8 cellular contexts compared by ENCODE assay signal in the genomic region with DNA sequence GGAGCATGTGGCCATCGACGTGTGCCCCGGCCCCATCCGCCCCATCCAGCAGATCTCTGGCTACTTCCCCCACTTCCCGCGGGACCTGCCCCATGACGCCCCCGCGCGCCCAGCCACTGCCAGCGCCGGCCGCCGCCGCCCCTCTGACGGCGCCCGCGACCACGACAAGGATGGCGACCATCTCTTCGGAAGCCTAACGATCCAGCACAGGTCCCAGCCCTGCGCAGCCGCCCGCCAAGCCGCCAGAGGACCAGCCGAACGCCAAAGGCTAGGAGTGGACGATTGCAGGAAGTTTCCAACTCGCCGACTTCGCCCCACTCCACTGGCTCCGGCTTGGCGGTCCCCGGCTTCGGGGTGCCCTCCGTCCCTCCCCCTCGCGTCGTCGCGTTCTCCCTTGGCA. TPM values are rescaled to one million over a fixed set of nuclear protein-coding genes. Genes with fewer than 3 reads are reported as not detected.
DNase-seq lines count a peak whose midpoint lies in the region; ATAC-seq, FAIRE-seq and TF ChIP-seq lines count a peak whose summit lies in the region.
"Not testable (repeated sequence)": the region's sequence is repeated elsewhere in the genome, so short reads cannot be mapped to it uniquely, and the experiment has no call there.

No MANE protein-coding gene starts in this region.

- H3K36me3 Mint-ChIP-seq in activated CD8-positive, alpha-beta T cell treated with anti-CD3 and anti-CD28 coated beads for 36 hours (ENCODE audit: low read depth) = not testable (repeated sequence)

- not testable (repeated sequence) for H3K9me2 ChIP-seq in PC-3 (replicated peaks; ENCODE audit: low read length)

- H3K4me1 Mint-ChIP-seq in activated CD8-positive, alpha-beta T cell treated with anti-CD3 and anti-CD28 coated beads for 36 hours (ENCODE audit: low read depth) = not testable (repeated sequence)

- not testable (repeated sequence) for FAIRE-seq in A549 (lab: Jason Lieb, UNC); K562 (lab: Jason Lieb, UNC); pancreas (lab: Jason Lieb, UNC)
- FAIRE-seq in urothelium cell line (lab: Jason Lieb, UNC) = peak; percentile 94

- not testable (repeated sequence) for H3K79me2 ChIP-seq in PC-3 (ENCODE audit: low read length); K562 (ENCODE audit: control insufficient read depth, insufficient read depth, low read length)

- not testable (repeated sequence) for BruUV-seq in PC-3 (replicated peaks; lab: Mats Ljungman, UMichigan); K562 (replicated peaks; lab: Mats Ljungman, UMichigan)

- not testable (repeated sequence) for H3K4me2 ChIP-seq in A549; PC-3 (ENCODE audit: low read length); K562 (ENCODE audit: insufficient read depth, low read length)

- in situ Hi-C loops in K562 (cut with MboI) = not testable (repeated sequence)

- not testable (repeated sequence) for TF ChIP-seq RAD21 in A549 (conservative IDR thresholded peaks at IDR 0.05 in 1 of 2, IDR thresholded peaks at IDR 0.05 in 1 of 2); K562 (CRISPR knock-in tag; conservative IDR thresholded peaks at IDR 0.05 in 1 of 2, IDR thresholded peaks at IDR 0.05 in 1 of 2)

- intact Hi-C loops in PC-3 (cut with micrococcal nuclease); activated CD8-positive, alpha-beta T cell treated with anti-CD3 and anti-CD28 coated beads for 36 hours (cut with micrococcal nuclease); K562 (cut with micrococcal nuclease); heart left ventricle (cut with DNase I); right lobe of liver (cut with DNase I); pancreas (cut with DNase I): not testable (repeated sequence)

- no CpG with 5 or more reads among the region's 43 CpGs for WGBS in A549 (ENCODE audit: missing lambda C conversion rate)
- no CpG with 5 or more reads among the region's 43 CpGs for WGBS in K562 (ENCODE audit: insufficient coverage, low coverage, missing lambda C conversion rate)
- WGBS in heart left ventricle, 4 donors = no CpG with 5 or more reads among the region's 43 CpGs
- WGBS in right lobe of liver (ENCODE audit: insufficient coverage, low coverage, low lambda C conversion rate, missing lambda C conversion rate) = no CpG with 5 or more reads among the region's 43 CpGs
- WGBS in pancreas, 2 donors = no CpG with 5 or more reads among the region's 43 CpGs

- not testable (repeated sequence) for H3K27me3 ChIP-seq in PC-3 (ENCODE audit: low read length); K562 (ENCODE audit: control insufficient read depth in 2 of 2, insufficient read depth in 2 of 2, low read length in 2 of 2); heart left ventricle; right lobe of liver; pancreas

- not testable (repeated sequence) for H3K4me3 ChIP-seq in A549; PC-3 (ENCODE audit: low read length); K562; heart left ventricle; right lobe of liver; pancreas

- not testable (repeated sequence) for H3K9me3 ChIP-seq in A549; PC-3 (ENCODE audit: low read length); K562 (replicated peaks; ENCODE audit: control insufficient read depth, insufficient read depth, low read depth, low read length); heart left ventricle; right lobe of liver; pancreas

- not testable (repeated sequence) for H3K4me1 ChIP-seq in A549; PC-3 (ENCODE audit: insufficient read depth, low read length); K562 (replicated peaks in 1 of 2; ENCODE audit: control insufficient read depth in 2 of 2, insufficient read depth in 2 of 2, low read length in 2 of 2); heart left ventricle; right lobe of liver; pancreas

- H3K27me3 Mint-ChIP-seq in activated CD8-positive, alpha-beta T cell treated with anti-CD3 and anti-CD28 coated beads for 36 hours = not testable (repeated sequence)

- not testable (repeated sequence) for TF ChIP-seq CTCF in A549 (IDR thresholded peaks at IDR 0.05); PC-3 (conservative IDR thresholded peaks at IDR 0.05; ENCODE audit: low read depth, low read length); activated CD8-positive, alpha-beta T cell treated with anti-CD3 and anti-CD28 coated beads for 36 hours (IDR thresholded peaks at IDR 0.05); K562 (IDR thresholded peaks at IDR 0.05 in 2 of 3, conservative IDR thresholded peaks at IDR 0.05 in 1 of 3; ENCODE audit: insufficient read depth in 2 of 3, low read depth in 1 of 3, low read length in 3 of 3); heart left ventricle (IDR thresholded peaks at IDR 0.05); right lobe of liver (IDR thresholded peaks at IDR 0.05); pancreas (IDR thresholded peaks at IDR 0.05)

- H3F3A ChIP-seq in PC-3 (ENCODE audit: low read length, unreplicated experiment) = not testable (repeated sequence)

- DNase-seq in A549 (ENCODE audit: low read depth in 1 of 2, low spot score in 1 of 2); PC-3; activated CD8-positive, alpha-beta T cell treated with anti-CD3 and anti-CD28 coated beads for 36 hours; K562 (ENCODE audit: extremely low read depth in 1 of 4, low spot score in 3 of 4); heart left ventricle; right lobe of liver; pancreas; urothelium cell line (ENCODE audit: low spot score): not testable (repeated sequence)

- H3K27ac ChIP-seq in A549; PC-3 (ENCODE audit: low read length); K562 (ENCODE audit: extremely low read depth, low read depth, low read length); heart left ventricle; right lobe of liver; pancreas: not testable (repeated sequence)

- not testable (repeated sequence) for H3K27ac Mint-ChIP-seq in activated CD8-positive, alpha-beta T cell treated with anti-CD3 and anti-CD28 coated beads for 36 hours

- peak; percentile 42 to 66 for ATAC-seq in A549
- ATAC-seq in PC-3 = peak; percentile 42
- ATAC-seq in activated CD8-positive, alpha-beta T cell treated with anti-CD3 and anti-CD28 coated beads for 36 hours = peak; percentile 50
- ATAC-seq in K562 = peak; percentile 60
- ATAC-seq in heart left ventricle = peak in 3 of 4 donors; percentile 14 to 50 (median 23)
- ATAC-seq in right lobe of liver = peak; percentile 29 to 59 (median 55)
- peak; percentile 64 to 72 (median 66) for ATAC-seq in pancreas

- not testable (repeated sequence) for H3K36me3 ChIP-seq in PC-3 (ENCODE audit: low read depth, low read length); K562 (ENCODE audit: control insufficient read depth, insufficient read depth, low read length); heart left ventricle; right lobe of liver; pancreas

- not testable (repeated sequence) for H3K4me3 Mint-ChIP-seq in activated CD8-positive, alpha-beta T cell treated with anti-CD3 and anti-CD28 coated beads for 36 hours

- H3K9me1 ChIP-seq in K562 (ENCODE audit: control insufficient read depth, insufficient read depth, low read length) = not testable (repeated sequence)

- TF ChIP-seq POLR2A in A549 (IDR thresholded peaks at IDR 0.05; ENCODE audit: low read length); K562 (conservative IDR thresholded peaks at IDR 0.05); heart left ventricle (IDR thresholded peaks at IDR 0.05); right lobe of liver (IDR thresholded peaks at IDR 0.05): not testable (repeated sequence)

- CTCF ChIA-PET in A549 (lab: Yijun Ruan, JAX); PC-3 (lab: Charles Lee); activated CD8-positive, alpha-beta T cell treated with anti-CD3 and anti-CD28 coated beads for 36 hours (lab: Charles Lee); K562 (lab: Yijun Ruan, JAX; ENCODE audit: low intra/inter-chr PET ratio): not testable (repeated sequence)

- not testable (repeated sequence) for H4K20me1 ChIP-seq in PC-3 (ENCODE audit: low read length); K562 (replicated peaks; ENCODE audit: control insufficient read depth, insufficient read depth, low read length)

- not testable (repeated sequence) for H3K9me3 Mint-ChIP-seq in activated CD8-positive, alpha-beta T cell treated with anti-CD3 and anti-CD28 coated beads for 36 hours

- TF ChIP-seq EP300 in A549 (IDR thresholded peaks at IDR 0.05); K562 (IDR thresholded peaks at IDR 0.05; ENCODE audit: low read length): not testable (repeated sequence)

- H2AFZ ChIP-seq in PC-3 (ENCODE audit: low read length); K562 (ENCODE audit: low read depth, low read length): not testable (repeated sequence)

- POLR2A ChIA-PET in A549 (lab: Yijun Ruan, JAX); PC-3 (lab: Charles Lee; ENCODE audit: unreplicated experiment); activated CD8-positive, alpha-beta T cell treated with anti-CD3 and anti-CD28 coated beads for 36 hours (lab: Charles Lee); K562 (lab: Yijun Ruan, JAX): not testable (repeated sequence)

- not testable (repeated sequence) for H3K9ac ChIP-seq in PC-3 (ENCODE audit: low read length); K562 (ENCODE audit: insufficient read depth in 1 of 2, low read depth in 2 of 2, low read length in 2 of 2)

RNA-seq across cellular contexts. Expression of gene HEATR6, which starts 52.8 kb away (rescaled TPM):
- 44.0 and 47.6 TPM in 2 replicates for polyA plus RNA-seq in A549 (2011; rRNA removed)
- 18.3 and 20.0 TPM in 2 replicates for polyA plus RNA-seq in A549 (2012; cell fraction: cytosol; rRNA removed)
- polyA plus RNA-seq in A549 (2012; cell fraction: nucleus; rRNA removed) = 57.9 and 68.1 TPM in 2 replicates
- polyA plus RNA-seq in A549 (2017; fragmentation: RNase III; extraction: RNeasy Plus Mini Kit Qiagen cat#74134 plus additional on column Dnase treatment) = 20.7 to 22.9 TPM (median 21.1 TPM) in 3 replicates
- polyA minus RNA-seq in A549 (2011; rRNA and poly(A)+ RNA removed) = 64.2 and 69.9 TPM in 2 replicates
- total RNA-seq in PC-3 (2014; rRNA removed) = 24.7 and 31.6 TPM in 2 replicates
- total RNA-seq in activated CD8-positive, alpha-beta T cell treated with anti-CD3 and anti-CD28 coated beads for 36 hours = 10 to 100 TPM; 27.7 to 29.0 TPM
- total RNA-seq in K562 (2011; cell fraction: chromatin; rRNA removed; ENCODE audit: low replicate concordance) = 29.4 and 51.4 TPM in 2 replicates
- total RNA-seq in K562 (2011; cell fraction: nucleolus; rRNA removed) = 23.0 and 26.7 TPM in 2 replicates
- total RNA-seq in K562 (2011; cell fraction: nucleoplasm; rRNA removed) = 31.9 and 32.7 TPM in 2 replicates
- total RNA-seq in K562 (2014; rRNA removed) = 6.9 and 11.3 TPM in 2 replicates
- 11.4 and 12.1 TPM in 2 replicates for total RNA-seq in K562 (2014; rRNA removed; fragmentation: Illumina TruSeq; extraction: Trizol)
- total RNA-seq in K562 (2015; rRNA removed; fragmentation: Illumina TruSeq; extraction: Trizol) = 10.9 and 12.7 TPM in 2 replicates
- total RNA-seq in K562 (2021) = 12.9 and 13.5 TPM in 2 replicates
- polyA plus RNA-seq in K562 (2011; rRNA removed) = 17.6 and 22.9 TPM in 2 replicates
- polyA plus RNA-seq in K562 (2011; cell fraction: cytosol; rRNA removed) = 22.9 and 29.8 TPM in 2 replicates
- 78.3 and 85.3 TPM in 2 replicates for polyA plus RNA-seq in K562 (2011; cell fraction: nucleus; rRNA removed)
- polyA plus RNA-seq in K562 (2012) = 11.1 and 22.0 TPM in 2 replicates
- 14.5 and 15.4 TPM in 2 replicates for polyA plus RNA-seq in K562 (2014; fragmentation: Illumina TruSeq; extraction: Trizol)
- polyA plus RNA-seq in K562 (2014; fragmentation: Nextera tagmentation; extraction: Ambion mirVana) = 1 to 10 TPM; 5.3 to 9.1 TPM
- 10.8 and 13.5 TPM in 2 replicates for polyA plus RNA-seq in K562 (2014; rRNA removed)
- 21.9 and 34.4 TPM in 2 replicates for polyA minus RNA-seq in K562 (2011; rRNA and poly(A)+ RNA removed)
- 15.9 and 17.8 TPM in 2 replicates for polyA minus RNA-seq in K562 (2011; cell fraction: cytosol; rRNA and poly(A)+ RNA removed)
- 26.7 and 45.1 TPM in 2 replicates for polyA minus RNA-seq in K562 (2011; cell fraction: nucleus; rRNA and poly(A)+ RNA removed)
- total RNA-seq in heart left ventricle = 10 to 100 TPM in 8 of 9 donors, 1 to 10 TPM in 1; 9.3 to 17.8 (median 12.4) TPM
- polyA plus RNA-seq in heart left ventricle = 1 to 10 TPM; 5.7 to 8.7 TPM
- total RNA-seq in right lobe of liver = 1 to 10 TPM; 3.6 to 7.3 (median 6.3) TPM
- 10 to 100 TPM in 1 of 6 donors, 1 to 10 TPM in 5; 4.2 to 11.9 (median 6.2) TPM for total RNA-seq in pancreas
- polyA plus RNA-seq in pancreas = 1 to 10 TPM; 6.5 to 6.9 TPM
